Comparison of ENCODE assay signal across 15 cellular contexts in the genomic region with DNA sequence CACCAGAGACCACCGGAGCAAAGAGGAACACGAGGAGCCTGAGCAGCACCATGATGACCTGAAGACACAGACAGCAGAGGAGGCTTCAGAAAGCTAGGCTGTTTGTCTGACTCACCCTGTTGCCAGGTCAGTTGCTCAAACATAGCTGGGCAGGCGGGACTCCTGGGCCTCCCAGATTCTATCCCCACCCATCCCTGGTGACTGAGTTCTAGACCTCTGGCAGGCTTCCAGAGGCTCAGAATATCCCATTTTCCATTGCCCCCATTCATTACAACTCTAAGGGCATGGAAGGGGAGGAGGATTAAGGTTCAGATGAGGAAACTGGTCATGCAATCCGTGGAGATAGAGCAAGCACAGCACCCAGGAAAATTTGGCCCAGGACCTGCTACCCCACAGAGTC. TPM values are rescaled to one million over a fixed set of nuclear protein-coding genes. Genes with fewer than 3 reads are reported as not detected.
DNase-seq lines count a peak whose midpoint lies in the region; ATAC-seq, FAIRE-seq and TF ChIP-seq lines count a peak whose summit lies in the region.
"Had no signal": no experiment of that assay in that cellular context is flagged by ENCODE, and none has a peak within 500 bp of the region (broad histone marks: within the 10 kb centered on the region; RNA-seq: fewer than 3 reads in every experiment).

Gene CDHR4 (minus strand): TSS at position 113 of the 400 bp plus-strand sequence. CDS start 61 bp downstream, at position 52.

- peak within 1 kb of the TSS; percentile 61 for H2AFZ ChIP-seq in GM23248
- H2AFZ ChIP-seq: GM23338, parathyroid adenoma had no signal

- no peaks in the 10 kb centered on the region for H4K20me1 ChIP-seq in GM23248 (ENCODE audit: insufficient read depth)

- no peak within 1 kb of the TSS for H3K4me2 ChIP-seq in GM23248 (ENCODE audit: unreplicated experiment)
- H3K4me2 ChIP-seq: GM23338 had no signal

- TF ChIP-seq POLR2A in erythroblast (IDR thresholded peaks at IDR 0.05; ENCODE audit: low read length) = no peak
- no peak for TF ChIP-seq POLR2A in GM12891 (IDR thresholded peaks at IDR 0.05; ENCODE audit: low read depth, low read length)

- ATAC-seq in HG03457 (IDR thresholded peaks at IDR 0.05; ENCODE audit: unreplicated experiment) = no peak
- ATAC-seq: GM23338 had no signal

- H3K4me3 ChIP-seq in GM23248 (no peak within 1 kb of the TSS), NT2/D1 (ENCODE audit: insufficient read length, low read depth) (no peak within 1 kb of the TSS), skeletal muscle cell (ENCODE audit: low read depth, low read length) (no peak within 1 kb of the TSS)
- H3K4me3 ChIP-seq: GM23338 had no signal

- no peaks in the 10 kb centered on the region for H3K36me3 ChIP-seq in GM23248 (ENCODE audit: low read depth)
- no peaks in the 10 kb centered on the region for H3K36me3 ChIP-seq in NT2/D1 (ENCODE audit: insufficient read depth, insufficient read length, low read length)
- H3K36me3 ChIP-seq: WERI-Rb-1 had no signal

- in situ Hi-C loops in GM23248 (cut with MboI) = no loop called here

- H3K9me3 ChIP-seq in GM23248 (ENCODE audit: low read depth) (no peaks in the 10 kb centered on the region), NT2/D1 (ENCODE audit: insufficient read depth, low read length) (no peaks in the 10 kb centered on the region)

- H3K9ac ChIP-seq in GM23248 = peak within 1 kb of the TSS; percentile 56
- H3K9ac ChIP-seq in NT2/D1 (ENCODE audit: insufficient read length, low read depth) = peak within 1 kb of the TSS; percentile 21
- H3K9ac ChIP-seq: parathyroid adenoma had no signal

- peak within 1 kb of the TSS; percentile 71 for H3K27ac ChIP-seq in GM23248
- H3K27ac ChIP-seq: parathyroid adenoma, WERI-Rb-1 had no signal

- H3K4me1 ChIP-seq in GM23248 (ENCODE audit: insufficient read depth) (peaks cover 18% of the 10 kb centered on the region; the same call in 1 of the 2 replicates), NT2/D1 (ENCODE audit: insufficient read depth, insufficient read length) (peaks cover 4% of the 10 kb centered on the region)

- no peaks in the 10 kb centered on the region for H3K9me2 ChIP-seq in GM23248 (ENCODE audit: insufficient read depth)

- no peaks in the 10 kb centered on the region for H3K79me2 ChIP-seq in GM23248 (ENCODE audit: insufficient read depth)
- H3K79me2 ChIP-seq: parathyroid adenoma had no signal

- DNase-seq in GM23248 (peak; percentile 96), NT2/D1 (ENCODE audit: low read depth, low spot score) (no peak), erythroblast (lab: John Stamatoyannopoulos, UW) (peak; percentile 31 to 76), skeletal muscle cell (ENCODE audit: low read depth) (peak; percentile 59), amygdala (lab: John Stamatoyannopoulos, UW) (no peak), GM12891 (ENCODE audit: insufficient read length, low spot score) (no peak)
- no peak for DNase-seq in activated naive CD4-positive, alpha-beta T cell (lab: John Stamatoyannopoulos, UW)
- DNase-seq: effector CD4-positive, alpha-beta T cell; NCI-H1417; WERI-Rb-1 had no signal

- 29 to 32% methylated on average over 4 of the region's 4 CpGs for WGBS in GM23248 (ENCODE audit: low coverage in 1 of 2, low lambda C conversion rate in 2 of 2, missing lambda C conversion rate in 2 of 2), 2 experiments

- FAIRE-seq in GM12891 (lab: Jason Lieb, UNC) = no peak
- FAIRE-seq: islet of Langerhans had no signal

- no peaks in the 10 kb centered on the region for H3K27me3 ChIP-seq in GM23248 (replicated peaks; ENCODE audit: insufficient read depth)
- peaks cover 43% of the 10 kb centered on the region for H3K27me3 ChIP-seq in NT2/D1 (ENCODE audit: insufficient read depth, insufficient read length)

- H3F3A ChIP-seq in GM23248 (ENCODE audit: insufficient read depth) = 0 out of 2 replicates have a peak, but pooled peaks cover 3% of the 10 kb centered on the region

TF ChIP-seq in GM12891, 5 proteins besides CTCF, POLR2A, EP300 and RAD21:
- TF ChIP-seq POLR2AphosphoS5 (IDR thresholded peaks at IDR 0.05; ENCODE audit: low read depth, low read length) = no peak
- no peak for TF ChIP-seq POU2F2 (IDR thresholded peaks at IDR 0.05; ENCODE audit: low read depth, low read length)
- TF ChIP-seq TAF1 (IDR thresholded peaks at IDR 0.05; ENCODE audit: low read depth, low read length) = no peak
- no peak for TF ChIP-seq SPI1 (IDR thresholded peaks at IDR 0.05; ENCODE audit: low read depth, low read length)
- TF ChIP-seq PAX5 (IDR thresholded peaks at IDR 0.05; ENCODE audit: insufficient read depth, low read length, severe bottlenecking) = no peak
TF ChIP-seq in GM12891: peak in this region for 0.

RNA-seq across cellular contexts. Expression of gene CDHR4, which starts in this region (rescaled TPM):
- not detected in 2 replicates for total RNA-seq in GM23248 (2014; rRNA removed; shearing (Covaris generic))
- not detected in 2 replicates for polyA plus RNA-seq in GM23248 (2016; fragmentation: Nextera tagmentation; extraction: Ambion mirVana)
- not detected for polyA plus RNA-seq in GM12891 (2012; ENCODE audit: low read depth, missing spikeins)
- total RNA-seq: urinary bladder had no signal

Comparison
In these comparisons a context has a peak if more than half of its experiments do, and no peak if none do; other contexts are left out.
1. Peak in DNase-seq, H3K27ac ChIP-seq and H3K9ac ChIP-seq in GM23248; RNA of the gene not detected or under 1 TPM.
2. DNase-seq: peak in erythroblast (2 of 2) and skeletal muscle cell (single experiment); none in NT2/D1 (single experiment), amygdala (0 of 56), activated naive CD4-positive, alpha-beta T cell (0 of 4) and GM12891 (single experiment).